In the genomic region with DNA sequence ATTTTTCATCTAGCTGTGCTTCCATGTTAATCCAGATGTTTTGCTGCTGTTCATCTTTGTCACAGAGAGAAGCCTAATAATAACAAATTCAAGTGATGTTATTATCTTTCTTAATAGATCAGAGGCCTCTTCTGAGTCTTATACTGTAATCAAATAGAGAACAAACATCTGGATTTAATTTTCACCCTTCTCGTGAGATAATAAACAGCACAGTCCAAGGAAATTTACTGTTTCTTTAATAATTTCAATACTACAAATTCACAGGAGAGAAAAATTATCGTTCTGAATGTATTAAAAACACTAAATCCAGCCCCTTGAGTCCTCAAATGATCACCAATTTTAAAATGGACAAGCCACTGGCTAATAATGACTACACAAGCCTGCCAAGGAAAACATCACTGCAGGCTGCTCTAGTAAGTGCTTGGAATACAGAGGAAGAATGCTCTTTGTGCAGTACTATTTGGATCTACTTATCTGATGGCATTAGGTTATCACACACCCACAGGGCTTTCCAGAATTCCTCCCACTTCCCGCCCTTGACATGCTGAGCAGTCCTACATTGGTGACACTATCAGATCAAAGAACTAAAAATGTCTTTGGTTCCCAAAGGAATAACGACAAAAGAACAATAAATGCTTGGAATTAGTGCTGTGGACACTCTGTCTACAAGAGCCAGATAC, we compare ENCODE assay signal across 15 cellular contexts. TPM values are rescaled to one million over a fixed set of nuclear protein-coding genes. Genes with fewer than 3 reads are reported as not detected.
DNase-seq lines count a peak whose midpoint lies in the region; ATAC-seq and TF ChIP-seq lines count a peak whose summit lies in the region.
"Had no signal": no experiment of that assay in that cellular context is flagged by ENCODE, and none has a peak within 500 bp of the region (broad histone marks: within the 10 kb centered on the region; RNA-seq: fewer than 3 reads in every experiment).

No MANE protein-coding gene starts in this region.

- H3K4me3 ChIP-seq in left ventricle myocardium inferior = no peak overlapping the region
- H3K4me3 ChIP-seq: GM23338, MG63 had no signal

- in situ Hi-C loops in G401 (cut with HindIII; ENCODE audit: low sequenced_read_pairs) = no loop called here

- H3K36me3 ChIP-seq in left ventricle myocardium inferior = no peaks in the 10 kb centered on the region
- H3K36me3 ChIP-seq: MG63 had no signal

- DNase-seq in G401 (ENCODE audit: low spot score) = peak; percentile 66
- DNase-seq in dermis microvascular lymphatic vessel endothelial cell (ENCODE audit: low read depth in 2 of 2) = peak; percentile 18 to 70
- DNase-seq in left ventricle myocardium inferior = no peak
- DNase-seq in putamen (ENCODE audit: low spot score) = peak; percentile 72
- DNase-seq in NK-92 treated with Interleukin-12 subunit alpha and Interleukin-12 subunit beta, amount 100 ng/mL, for 24 hours (lab: John Stamatoyannopoulos, UW) = no peak
- DNase-seq in activated T-cell treated with anti-CD3 and anti-CD28 coated beads, Interleukin-2, amount 50 U/mL, for 48 hours = no peak
- DNase-seq in COLO668 (lab: John Stamatoyannopoulos, UW; ENCODE audit: unreplicated experiment) = no peak
- DNase-seq: activated naive CD8-positive, alpha-beta T cell treated with anti-CD3 and anti-CD28 coated beads for 36 hours; MG63; naive thymus-derived CD4-positive, alpha-beta T cell; NCI-H2029; NCI-H524 treated with DMSO at 0.1 percent for 48 hours; stimulated activated CD4-positive, alpha-beta T cell treated with anti-CD3 and anti-CD28 coated beads, Interleukin-4, amount 100 ng/mL, for 4 hours had no signal

- no peaks in the 10 kb centered on the region for H3K9me3 ChIP-seq in left ventricle myocardium inferior (replicated peaks)
- H3K9me3 ChIP-seq: MG63 had no signal

- no peak for ATAC-seq in HG02798 (IDR thresholded peaks at IDR 0.05; ENCODE audit: poor library complexity, unreplicated experiment)
- ATAC-seq: GM23338; naive thymus-derived CD4-positive, alpha-beta T cell had no signal

- peaks cover 35% of the 10 kb centered on the region for H3K4me1 ChIP-seq in left ventricle myocardium inferior

- peak overlapping the region; percentile 64 for H3K27ac ChIP-seq in left ventricle myocardium inferior (replicated peaks)

- no peaks in the 10 kb centered on the region for H3K27me3 ChIP-seq in left ventricle myocardium inferior (ENCODE audit: low read depth)

- TF ChIP-seq CTCF in left ventricle myocardium inferior (IDR thresholded peaks at IDR 0.05; ENCODE audit: borderline replicate concordance) = no peak

- intact Hi-C loops in left ventricle myocardium inferior (cut with micrococcal nuclease) = no loop called here

RNA-seq across cellular contexts. Expression of a gene that starts 38.2 kb away (rescaled TPM):
- total RNA-seq in G401 (2014; rRNA removed; shearing (Covaris generic)) = 0.85 and 17.0 TPM in 2 replicates
- total RNA-seq in dermis microvascular lymphatic vessel endothelial cell = 41.3 and 62.8 TPM in 2 replicates
- total RNA-seq in left ventricle myocardium inferior = 105 TPM

Comparison
In these comparisons a context has a peak if more than half of its experiments do, and no peak if none do; other contexts are left out.
1. DNase-seq: peak in G401 (single experiment), dermis microvascular lymphatic vessel endothelial cell (2 of 2) and putamen (single experiment); none in left ventricle myocardium inferior (single experiment), NK-92 treated with Interleukin-12 subunit alpha and Interleukin-12 subunit beta, amount 100 ng/mL, for 24 hours (single experiment), activated T-cell treated with anti-CD3 and anti-CD28 coated beads, Interleukin-2, amount 50 U/mL, for 48 hours (0 of 2) and COLO668 (single experiment).